In genomic region chr7:1651897-1652296, GRCh38 we compare ENCODE assay signal across 18 cellular contexts. TPM values are rescaled to one million over a fixed set of nuclear protein-coding genes. Genes with fewer than 3 reads are reported as not detected.
DNase-seq lines count a peak whose midpoint lies in the region; ATAC-seq, FAIRE-seq and TF ChIP-seq lines count a peak whose summit lies in the region.
"Had no signal": no experiment of that assay in that cellular context is flagged by ENCODE, and none has a peak within 500 bp of the region (broad histone marks: within the 10 kb centered on the region; RNA-seq: fewer than 3 reads in every experiment).

No MANE protein-coding gene starts in this region.

- POLR2A ChIA-PET in HepG2 (lab: Yijun Ruan, JAX) (no interaction called here), K562 (lab: Yijun Ruan, JAX) (interaction anchor here (0.8 kb wide), 1 partner anchor 12 kb away, joined by 3 read pairs; no protein-coding TSS in a partner anchor)

- in situ Hi-C loops in HepG2 (cut with HindIII; ENCODE audit: extremely low pct_ligation_motif_present, low pct_unique_long_range_greater_than_20kb), result no loop called here
- in situ Hi-C loops in K562 (cut with MboI), result no loop called here
- in situ Hi-C loops in GM13977 (cut with MboI; ENCODE audit: low pct_unique_long_range_greater_than_20kb, low sequenced_read_pairs, unreplicated experiment), result no loop called here

- H3K79me2 ChIP-seq in HepG2 (ENCODE audit: insufficient read depth, low read length) (no peaks in the 10 kb centered on the region), K562 (ENCODE audit: control insufficient read depth, insufficient read depth, low read length) (no peaks in the 10 kb centered on the region)

- DNase-seq in HepG2 (ENCODE audit: low spot score) (no peak), right lobe of liver (no peak), K562 (ENCODE audit: extremely low read depth in 1 of 4, low spot score in 3 of 4) (no peak), urothelium cell line (ENCODE audit: low spot score) (no peak), GM13977 (ENCODE audit: low spot score) (no peak)
- DNase-seq: Caco-2; CD4-positive, CD25-positive, alpha-beta regulatory T cell; CD8-positive, alpha-beta T cell; DMS153; DND-41; HCEC 1CT had no signal

- no peaks in the 10 kb centered on the region for H4K20me1 ChIP-seq in HepG2 (ENCODE audit: insufficient read depth, low read length)
- peaks cover 7% of the 10 kb centered on the region; the same call in 1 of the 2 replicates for H4K20me1 ChIP-seq in K562 (replicated peaks; ENCODE audit: control insufficient read depth, insufficient read depth, low read length)

- no peak for TF ChIP-seq RAD21 in HepG2 (CRISPR knock-in tag; IDR thresholded peaks at IDR 0.05)
- no peak for TF ChIP-seq RAD21 in K562 (CRISPR knock-in tag; conservative IDR thresholded peaks at IDR 0.05 in 1 of 2, IDR thresholded peaks at IDR 0.05 in 1 of 2)

- BruUV-seq in HepG2 (replicated peaks; lab: Mats Ljungman, UMichigan), result no TSS peak
- BruUV-seq in K562 (replicated peaks; lab: Mats Ljungman, UMichigan), result no TSS peak

- TF ChIP-seq POLR2A in HepG2 (IDR thresholded peaks at IDR 0.05; ENCODE audit: insufficient read depth in 1 of 2, low read depth in 2 of 2, low read length in 2 of 2) (no peak), right lobe of liver (IDR thresholded peaks at IDR 0.05) (no peak), K562 (conservative IDR thresholded peaks at IDR 0.05) (no peak)

- no peak overlapping the region for H3K9ac ChIP-seq in HepG2 (ENCODE audit: insufficient read depth, low read depth, low read length)
- H3K9ac ChIP-seq in K562 (ENCODE audit: insufficient read depth in 1 of 2, low read depth in 2 of 2, low read length in 2 of 2), result no peak overlapping the region

- ATAC-seq in HepG2 (no peak), right lobe of liver (no peak), K562 (no peak), HG03139 (IDR thresholded peaks at IDR 0.05; ENCODE audit: unreplicated experiment) (no peak)
- ATAC-seq: CD8-positive, alpha-beta T cell; GM23338 had no signal

- WGBS in HepG2 (ENCODE audit: low lambda C conversion rate), result 74% methylated on average over 5 of the region's 6 CpGs
- WGBS in right lobe of liver (ENCODE audit: insufficient coverage, low coverage, low lambda C conversion rate, missing lambda C conversion rate), result 41% methylated on average over 3 of the region's 6 CpGs
- 4% methylated on average over 6 of the region's 6 CpGs for WGBS in K562 (ENCODE audit: insufficient coverage, low coverage, missing lambda C conversion rate)

- H3K36me3 ChIP-seq in HepG2 (replicated peaks in 1 of 2; ENCODE audit: control insufficient read depth in 1 of 2, insufficient read depth in 2 of 2, low read length in 2 of 2) (no peaks in the 10 kb centered on the region), right lobe of liver (no peaks in the 10 kb centered on the region), K562 (ENCODE audit: control insufficient read depth, insufficient read depth, low read length) (no peaks in the 10 kb centered on the region)

- intact Hi-C loops in HepG2 (cut with micrococcal nuclease; ENCODE audit: unreplicated experiment) (no loop called here), right lobe of liver (cut with DNase I) (no loop called here), K562 (cut with micrococcal nuclease) (no loop called here)

- TF ChIP-seq CTCF in HepG2 (CRISPR knock-in tag; IDR thresholded peaks at IDR 0.05) (no peak), right lobe of liver (IDR thresholded peaks at IDR 0.05) (no peak), K562 (IDR thresholded peaks at IDR 0.05 in 2 of 3, conservative IDR thresholded peaks at IDR 0.05 in 1 of 3; ENCODE audit: insufficient read depth in 2 of 3, low read depth in 1 of 3, low read length in 3 of 3) (no peak), GM13977 (IDR thresholded peaks at IDR 0.05; ENCODE audit: extremely low read depth, insufficient read depth, missing control alignments) (no peak)

- no peak overlapping the region for H3K27ac ChIP-seq in HepG2 (ENCODE audit: extremely low read length, insufficient read depth, low read length)
- H3K27ac ChIP-seq in right lobe of liver, result no peak overlapping the region
- H3K27ac ChIP-seq in K562 (ENCODE audit: extremely low read depth, low read depth, low read length), result no peak overlapping the region
- H3K27ac ChIP-seq: 22Rv1, C4-2B had no signal

- H2AFZ ChIP-seq in HepG2 (ENCODE audit: low read length) (no peak overlapping the region), K562 (ENCODE audit: low read depth, low read length) (no peak overlapping the region)
- H2AFZ ChIP-seq: GM23338 had no signal

- CTCF ChIA-PET in HepG2 (lab: Yijun Ruan, JAX; ENCODE audit: low intra/inter-chr PET ratio, low total read pairs) (no interaction called here), K562 (lab: Yijun Ruan, JAX; ENCODE audit: low intra/inter-chr PET ratio) (no interaction called here)

- no peak for TF ChIP-seq EP300 in HepG2 (IDR thresholded peaks at IDR 0.05; ENCODE audit: low read depth in 2 of 2, low read length in 2 of 2)
- no peak for TF ChIP-seq EP300 in HepG2 (CRISPR knock-in tag; IDR thresholded peaks at IDR 0.05; ENCODE audit: borderline replicate concordance)
- no peak for TF ChIP-seq EP300 in K562 (IDR thresholded peaks at IDR 0.05; ENCODE audit: low read length)

- H3K4me3 ChIP-seq in HepG2 (replicated peaks in 1 of 3; ENCODE audit: insufficient read depth in 1 of 3, low read depth in 2 of 3, low read length in 3 of 3) (no peak overlapping the region), right lobe of liver (no peak overlapping the region), K562 (no peak overlapping the region)
- H3K4me3 ChIP-seq: GM23338 had no signal

- FAIRE-seq in HepG2 (lab: Jason Lieb, UNC) (no peak), K562 (lab: Jason Lieb, UNC) (no peak), urothelium cell line (lab: Jason Lieb, UNC) (peak; percentile 93)
- FAIRE-seq: G401.6, GM12892 had no signal

- peaks cover 39% of the 10 kb centered on the region for H3K4me1 ChIP-seq in HepG2 (ENCODE audit: insufficient read depth, low read length)
- no peaks in the 10 kb centered on the region for H3K4me1 ChIP-seq in right lobe of liver
- H3K4me1 ChIP-seq in K562 (replicated peaks in 1 of 2; ENCODE audit: control insufficient read depth in 2 of 2, insufficient read depth in 2 of 2, low read length in 2 of 2), result peaks cover 13 to 44% of the 10 kb centered on the region in 2 experiments; a peak in 4 of 5 replicates
- H3K4me1 ChIP-seq: Caco-2 had no signal

- H3K9me3 ChIP-seq in HepG2 (ENCODE audit: low read length) (no peaks in the 10 kb centered on the region), right lobe of liver (no peaks in the 10 kb centered on the region), K562 (replicated peaks; ENCODE audit: control insufficient read depth, insufficient read depth, low read depth, low read length) (no peaks in the 10 kb centered on the region)
- H3K9me3 ChIP-seq: Caco-2 had no signal

- H3K27me3 ChIP-seq in HepG2 (ENCODE audit: control insufficient read depth in 1 of 2, insufficient read depth in 2 of 2, low read length in 2 of 2) (peaks cover 8 to 50% of the 10 kb centered on the region in 2 experiments), right lobe of liver (no peaks in the 10 kb centered on the region), K562 (ENCODE audit: control insufficient read depth in 2 of 2, insufficient read depth in 2 of 2, low read length in 2 of 2) (peaks cover 15 to 62% of the 10 kb centered on the region in 2 experiments; a peak in 4 of 5 replicates)

- H3K4me2 ChIP-seq in HepG2 (ENCODE audit: low read depth, low read length) (no peak overlapping the region), K562 (ENCODE audit: insufficient read depth, low read length) (no peak overlapping the region)
- H3K4me2 ChIP-seq: GM23338 had no signal

- no peaks in the 10 kb centered on the region for H3K9me1 ChIP-seq in K562 (ENCODE audit: control insufficient read depth, insufficient read depth, low read length)

RNA-seq across cellular contexts. Expression of gene ELFN1, which starts 18.2 kb away (rescaled TPM):
- total RNA-seq in HepG2 (2016; rRNA removed; fragmentation: Illumina TruSeq; extraction: Trizol) (0.13 and 0.18 TPM in 2 replicates), right lobe of liver (10 to 100 TPM in 1 of 6 experiments, 1 to 10 TPM in 5; 5.4 to 13.0 (median 7.5) TPM), K562 (2014; rRNA removed) (0.23 and 0.45 TPM in 2 replicates), K562 (2014; rRNA removed; fragmentation: Illumina TruSeq; extraction: Trizol) (0.04 and 0.06 TPM in 2 replicates), K562 (2015; rRNA removed; fragmentation: Illumina TruSeq; extraction: Trizol) (0.08 and 0.18 TPM in 2 replicates), K562 (2021) (0.45 and 0.64 TPM in 2 replicates)
- 0.10 TPM in 1 of 2 replicates, not detected in the other for total RNA-seq in HepG2 (2016; cell fraction: cytosol; rRNA removed; fragmentation: Illumina TruSeq; extraction: Trizol; ENCODE audit: low read depth)
- 0.21 and 0.28 TPM in 2 replicates for total RNA-seq in HepG2 (2016; cell fraction: insoluble cytoplasmic fraction; rRNA removed; fragmentation: Illumina TruSeq; extraction: Trizol)
- total RNA-seq in HepG2 (2016; cell fraction: membrane; rRNA removed; fragmentation: Illumina TruSeq; extraction: Trizol), result 0.10 and 0.12 TPM in 2 replicates
- total RNA-seq in HepG2 (2016; cell fraction: nucleus; rRNA removed; fragmentation: Illumina TruSeq; extraction: Trizol), result 0.13 and 0.19 TPM in 2 replicates
- polyA plus RNA-seq in HepG2 (2011; rRNA removed) (0.13 and 1.5 TPM in 2 replicates), K562 (2011; rRNA removed) (0.13 and 0.41 TPM in 2 replicates), K562 (2014; fragmentation: Illumina TruSeq; extraction: Trizol) (0.06 and 0.28 TPM in 2 replicates), K562 (2014; fragmentation: Nextera tagmentation; extraction: Ambion mirVana) (not detected), K562 (2014; rRNA removed) (0.11 and 0.33 TPM in 2 replicates)
- polyA plus RNA-seq in HepG2 (2011; cell fraction: cytosol; rRNA removed), result 0.32 and 1.0 TPM in 2 replicates
- 0.48 and 1.6 TPM in 2 replicates for polyA plus RNA-seq in HepG2 (2011; cell fraction: nucleus; rRNA removed)
- 0.28 and 1.0 TPM in 2 replicates for polyA plus RNA-seq in HepG2 (2012)
- 0.03 and 0.05 TPM in 2 replicates for polyA plus RNA-seq in HepG2 (2016; cell fraction: cytosol; fragmentation: Illumina TruSeq; extraction: Trizol; ENCODE audit: low read depth)
- polyA plus RNA-seq in HepG2 (2016; cell fraction: insoluble cytoplasmic fraction; fragmentation: Illumina TruSeq; extraction: Trizol; ENCODE audit: low read depth), result 0.22 and 0.29 TPM in 2 replicates
- 0.09 and 0.12 TPM in 2 replicates for polyA plus RNA-seq in HepG2 (2016; cell fraction: membrane; fragmentation: Illumina TruSeq; extraction: Trizol; ENCODE audit: low read depth)
- polyA plus RNA-seq in HepG2 (2016; cell fraction: nucleus; fragmentation: Illumina TruSeq; extraction: Trizol; ENCODE audit: insufficient read depth, low read depth), result 0.27 and 0.31 TPM in 2 replicates
- polyA minus RNA-seq in HepG2 (2011; rRNA and poly(A)+ RNA removed; ENCODE audit: low replicate concordance), result 0.21 and 0.50 TPM in 2 replicates
- 0.18 and 1.1 TPM in 2 replicates for polyA minus RNA-seq in HepG2 (2011; cell fraction: cytosol; rRNA and poly(A)+ RNA removed)
- polyA minus RNA-seq in HepG2 (2011; cell fraction: nucleus; rRNA and poly(A)+ RNA removed), result 0.13 and 0.50 TPM in 2 replicates
- total RNA-seq in K562 (2011; cell fraction: chromatin; rRNA removed; ENCODE audit: low replicate concordance), result 0.25 TPM in 1 of 2 replicates, not detected in the other
- 0.39 and 0.67 TPM in 2 replicates for total RNA-seq in K562 (2011; cell fraction: nucleolus; rRNA removed)
- total RNA-seq in K562 (2011; cell fraction: nucleoplasm; rRNA removed), result 0.07 and 0.31 TPM in 2 replicates
- 0.44 and 0.81 TPM in 2 replicates for polyA plus RNA-seq in K562 (2011; cell fraction: cytosol; rRNA removed)
- polyA plus RNA-seq in K562 (2011; cell fraction: nucleus; rRNA removed), result 0.26 and 0.31 TPM in 2 replicates
- 0.35 and 0.39 TPM in 2 replicates for polyA plus RNA-seq in K562 (2012)
- 0.07 and 0.15 TPM in 2 replicates for polyA minus RNA-seq in K562 (2011; rRNA and poly(A)+ RNA removed)
- 0.38 and 1.0 TPM in 2 replicates for polyA minus RNA-seq in K562 (2011; cell fraction: cytosol; rRNA and poly(A)+ RNA removed)
- polyA minus RNA-seq in K562 (2011; cell fraction: nucleus; rRNA and poly(A)+ RNA removed), result 0.13 and 0.44 TPM in 2 replicates
- total RNA-seq: A673; CD4-positive, CD25-positive, alpha-beta regulatory T cell; CD8-positive, alpha-beta T cell had no signal
- polyA plus RNA-seq: CD4-positive, CD25-positive, alpha-beta regulatory T cell had no signal

Comparison
In these comparisons a context has a peak if more than half of its experiments do, and no peak if none do; other contexts are left out.
1. Of the 241 proteins assayed by ChIP-seq in both HepG2 and K562: peak only in HepG2: none; only in K562: none; in both: ZFP36; in neither: 239; mixed calls (peak in some experiments, not most) for 1.